Comparison of ENCODE assay signal across 3 cellular contexts in the genomic region with DNA sequence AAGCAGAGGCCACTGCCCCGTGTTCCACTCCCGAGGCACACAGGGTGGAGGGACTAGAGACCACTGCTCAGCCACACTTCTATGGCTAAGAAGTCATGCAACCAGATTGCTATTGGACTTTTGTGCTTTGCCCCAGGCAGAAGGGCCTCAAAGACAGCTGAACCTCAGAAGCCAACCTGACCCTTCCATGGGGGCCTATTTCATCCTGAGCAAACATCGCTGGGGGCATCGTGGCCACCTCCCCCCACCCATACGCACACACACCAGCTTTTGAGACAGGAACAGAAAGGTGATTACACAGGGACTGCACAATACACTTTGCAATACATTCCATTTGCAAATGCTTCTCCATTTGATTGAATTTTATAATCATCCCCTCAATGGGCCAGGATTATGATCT. TPM values are rescaled to one million over a fixed set of nuclear protein-coding genes. Genes with fewer than 3 reads are reported as not detected.
"Had no signal": no experiment of that assay in that cellular context is flagged by ENCODE, and none has a peak within 500 bp of the region (broad histone marks: within the 10 kb centered on the region; RNA-seq: fewer than 3 reads in every experiment).

No MANE protein-coding gene starts in this region.

RNA-seq across cellular contexts. Expression of gene APOL4, which starts 4.0 kb away (rescaled TPM):
- total RNA-seq: ascending aorta, chondrocyte had no signal
- polyA plus RNA-seq: cardiac muscle cell had no signal

RNA-seq across cellular contexts. Expression of gene APOL3, which starts 45.0 kb away (rescaled TPM):
- total RNA-seq: cardiac muscle cell had no signal
- polyA plus RNA-seq: cardiac muscle cell had no signal

RNA-seq across cellular contexts. Expression of gene APOL1, which starts 47.4 kb away (rescaled TPM):
- total RNA-seq: cardiac muscle cell had no signal
